In the genomic region with DNA sequence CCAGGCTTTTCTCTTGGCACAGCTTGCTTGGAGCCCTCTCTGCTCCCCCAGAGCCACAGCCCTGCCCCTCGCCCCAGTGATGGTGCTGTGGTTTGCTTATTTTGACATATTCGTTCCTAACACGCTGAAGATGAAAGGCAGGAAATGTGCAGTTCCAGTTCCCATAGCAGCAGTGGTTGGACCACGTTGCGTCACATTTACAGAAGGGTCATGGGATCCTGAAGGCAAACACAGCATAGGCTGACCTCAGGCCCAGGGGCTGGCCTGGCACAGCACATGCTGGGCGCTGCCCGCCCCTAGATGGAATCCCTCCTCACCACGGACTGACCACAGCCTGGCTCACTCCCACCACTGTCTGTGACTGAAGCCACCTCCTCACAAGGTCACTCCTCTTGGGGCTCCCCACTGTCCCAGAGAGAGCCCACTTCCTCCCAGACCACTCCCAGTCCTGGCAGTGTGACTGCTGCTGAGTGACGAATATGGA, we compare ENCODE assay signal across 8 cellular contexts. TPM values are rescaled to one million over a fixed set of nuclear protein-coding genes. Genes with fewer than 3 reads are reported as not detected.
DNase-seq lines count a peak whose midpoint lies in the region; ATAC-seq, FAIRE-seq and TF ChIP-seq lines count a peak whose summit lies in the region.

No MANE protein-coding gene starts in this region.

- no peak overlapping the region for H4K12ac ChIP-seq in trophoblast cell (ENCODE audit: low read depth, low read length)

- no peaks in the 10 kb centered on the region for H3K79me1 ChIP-seq in H1 (ENCODE audit: low read depth, low read length)
- H3K79me1 ChIP-seq in trophoblast cell (ENCODE audit: low read length): peaks cover 3% of the 10 kb centered on the region

- no peaks in the 10 kb centered on the region for H3F3A ChIP-seq in MM.1S (ENCODE audit: insufficient read depth, low read length)

- no peaks in the 10 kb centered on the region for H3K9me3 ChIP-seq in H1 (ENCODE audit: insufficient read depth in 2 of 2, low read depth in 1 of 2, low read length in 1 of 2)
- no peaks in the 10 kb centered on the region for H3K9me3 ChIP-seq in trophoblast cell (ENCODE audit: insufficient read depth, low read depth, low read length)
- no peaks in the 10 kb centered on the region for H3K9me3 ChIP-seq in aorta (ENCODE audit: control insufficient read depth, low read length)
- H3K9me3 ChIP-seq in MM.1S (replicated peaks; ENCODE audit: insufficient read depth, low read length): no peaks in the 10 kb centered on the region

- H3K4ac ChIP-seq in H1 (replicated peaks; ENCODE audit: insufficient read length, low read depth, low read length) (no peak overlapping the region), trophoblast cell (ENCODE audit: low read depth, low read length) (no peak overlapping the region)

- no peaks in the 10 kb centered on the region for H3K36me3 ChIP-seq in H1 (ENCODE audit: control insufficient read depth in 2 of 4, insufficient read depth in 4 of 4, low read length in 3 of 4)
- H3K36me3 ChIP-seq in trophoblast cell (ENCODE audit: control insufficient read depth in 1 of 2, insufficient read depth in 2 of 2, low read length in 2 of 2): no peaks in the 10 kb centered on the region
- no peaks in the 10 kb centered on the region for H3K36me3 ChIP-seq in aorta (ENCODE audit: control insufficient read depth in 1 of 2, insufficient read depth in 2 of 2, low read length in 1 of 2)
- no peaks in the 10 kb centered on the region for H3K36me3 ChIP-seq in MM.1S (replicated peaks; ENCODE audit: insufficient read depth, low read length)

- H3K9ac ChIP-seq in H1 (replicated peaks in 1 of 4; ENCODE audit: extremely low read depth in 1 of 4, low read depth in 3 of 4, low read length in 3 of 4) (no peak overlapping the region), trophoblast cell (ENCODE audit: low read length) (no peak overlapping the region), MM.1S (ENCODE audit: low read length) (no peak overlapping the region)

- H2AK5ac ChIP-seq in H1 (ENCODE audit: low read depth, low read length): peak overlapping the region; percentile 24; the same call in 1 of the 2 replicates
- H2AK5ac ChIP-seq in trophoblast cell (ENCODE audit: low read length): no peak overlapping the region

- peak overlapping the region; percentile 89 for H2BK12ac ChIP-seq in H1 (ENCODE audit: low read depth, low read length)
- H2BK12ac ChIP-seq in trophoblast cell (ENCODE audit: low read length): no peak overlapping the region

- H4K91ac ChIP-seq in H1 (replicated peaks; ENCODE audit: insufficient read length, low read length) (peak overlapping the region; percentile 86), trophoblast cell (ENCODE audit: low read depth, low read length) (no peak overlapping the region)

- H3K79me2 ChIP-seq in H1 (ENCODE audit: control insufficient read depth in 1 of 2, insufficient read depth in 2 of 2, low read length in 2 of 2) (no peaks in the 10 kb centered on the region), trophoblast cell (ENCODE audit: control insufficient read depth, insufficient read depth, low read length, poor library complexity) (no peaks in the 10 kb centered on the region), MM.1S (ENCODE audit: low read length) (no peaks in the 10 kb centered on the region)

- H3K18ac ChIP-seq in H1 (ENCODE audit: extremely low read depth, low read length): peak overlapping the region; percentile 80
- H3K18ac ChIP-seq in trophoblast cell (ENCODE audit: low read length): no peak overlapping the region

- H3K56ac ChIP-seq in H1 (replicated peaks; ENCODE audit: insufficient read length, low read depth, low read length): no peak overlapping the region

- FAIRE-seq in HTR-8/SVneo (lab: Jason Lieb, UNC) (peak; percentile 71), H1 (lab: Jason Lieb, UNC) (no peak)

- WGBS in H1 (ENCODE audit: extremely low coverage in 1 of 2, insufficient coverage in 1 of 2, insufficient read length in 1 of 2, insufficient replicate concordance in 2 of 2, low coverage in 1 of 2, low lambda C conversion rate in 2 of 2, missing lambda C conversion rate in 1 of 2), 2 experiments: 88% methylated on average over 9 of the region's 9 CpGs; no CpG with 5 or more reads in 1 of the 2 experiments
- WGBS in trophoblast cell (ENCODE audit: extremely low coverage, insufficient coverage, insufficient read length): no CpG with 5 or more reads among the region's 9 CpGs
- 81 to 83% methylated on average over 9 of the region's 9 CpGs for WGBS in aorta, 2 donors

- H2BK5ac ChIP-seq in H1 (ENCODE audit: low read depth, low read length) (peak overlapping the region; percentile 67; the same call in 1 of the 2 replicates), trophoblast cell (ENCODE audit: low read depth, low read length, poor library complexity) (no peak overlapping the region)

- H3K4me3 ChIP-seq in H1 (ENCODE audit: extremely low read depth in 1 of 4, insufficient read depth in 2 of 4, low read depth in 3 of 4, low read length in 4 of 4) (no peak overlapping the region), trophoblast cell (ENCODE audit: low read depth, low read length) (no peak overlapping the region), aorta (ENCODE audit: low read length in 2 of 2) (no peak overlapping the region), MM.1S (ENCODE audit: low read length) (no peak overlapping the region)

- H2BK15ac ChIP-seq in H1 (ENCODE audit: low read length): peak overlapping the region; percentile 85; the same call in 1 of the 2 replicates

- H4K8ac ChIP-seq in H1 (ENCODE audit: extremely low read depth, insufficient read depth, low read length): no peak overlapping the region
- no peak overlapping the region for H4K8ac ChIP-seq in trophoblast cell (ENCODE audit: low read depth, low read length)

- no peak overlapping the region for H4K5ac ChIP-seq in H1 (ENCODE audit: insufficient read length, low read depth, low read length)

- DNase-seq in HTR-8/SVneo (ENCODE audit: insufficient read length, low spot score) (peak; percentile 28), H1 (ENCODE audit: low read depth in 1 of 2, low spot score in 2 of 2) (no peak), trophoblast cell (peak; percentile 45 to 50), aorta (peak in 1 of 2 donors; percentile 76), MM.1S (no peak)
- peak; percentile 82 for DNase-seq in activated CD8-positive, alpha-beta memory T cell treated with anti-CD3 and anti-CD28 coated beads for 24 hours

- H3K4me2 ChIP-seq in H1 (ENCODE audit: insufficient read depth in 1 of 2, low read depth in 2 of 2, low read length in 2 of 2) (no peak overlapping the region), trophoblast cell (ENCODE audit: low read length) (no peak overlapping the region), MM.1S (ENCODE audit: low read depth, low read length) (no peak overlapping the region)

- CTCF ChIA-PET in H1 (lab: Charles Lee; ENCODE audit: partially characterized antibody): interaction anchor here (1.5 to 12.2 kb wide), 4 partner anchors 7 to 210 kb away, joined by 3 to 249 read pairs (median 65); no protein-coding TSS in a partner anchor

- H3K14ac ChIP-seq in H1 (ENCODE audit: insufficient read length) (no peak overlapping the region), trophoblast cell (ENCODE audit: low read length) (peak overlapping the region; percentile 15)

- H3K9me2 ChIP-seq in MM.1S (replicated peaks; ENCODE audit: insufficient read depth, low read length): no peaks in the 10 kb centered on the region

- no peak overlapping the region for H3K27ac ChIP-seq in H1 (ENCODE audit: low read depth, low read length)
- H3K27ac ChIP-seq in trophoblast cell (ENCODE audit: low read depth, low read length): no peak overlapping the region
- H3K27ac ChIP-seq in aorta (ENCODE audit: low read depth in 1 of 2, low read length in 2 of 2): no peak overlapping the region
- no peak overlapping the region for H3K27ac ChIP-seq in MM.1S (ENCODE audit: low read length)

- intact Hi-C loops in aorta (cut with DNase I): no loop called here

- TF ChIP-seq RAD21 in H1 (IDR thresholded peaks at IDR 0.05 in 1 of 2, conservative IDR thresholded peaks at IDR 0.05 in 1 of 2; ENCODE audit: low read depth in 2 of 2, low read length in 2 of 2): no peak

- POLR2A ChIA-PET in H1 (lab: Charles Lee; ENCODE audit: partially characterized antibody): interaction anchor here (1.0 to 5.4 kb wide), 2 partner anchors 10 to 14 kb away, joined by 3 to 50 read pairs; no protein-coding TSS in a partner anchor

- ATAC-seq in GM18505 (IDR thresholded peaks at IDR 0.05; ENCODE audit: unreplicated experiment): peak; percentile 69
- ATAC-seq in aorta (ENCODE audit: low FRiP score): peak; percentile 32
- ATAC-seq in HG02571 (IDR thresholded peaks at IDR 0.05; ENCODE audit: unreplicated experiment): no peak

- peaks cover 0 to 15% (median 4%) of the 10 kb centered on the region in 4 experiments for H3K4me1 ChIP-seq in H1 (replicated peaks in 1 of 4; ENCODE audit: control insufficient read depth in 3 of 4, insufficient read depth in 4 of 4, low read length in 3 of 4)
- H3K4me1 ChIP-seq in trophoblast cell (ENCODE audit: control insufficient read depth in 1 of 2, insufficient read depth in 2 of 2, low read length in 2 of 2): peaks cover 5 to 7% of the 10 kb centered on the region in 2 experiments
- H3K4me1 ChIP-seq in aorta (ENCODE audit: control insufficient read depth in 1 of 2, insufficient read depth in 2 of 2, low read length in 2 of 2): no peaks in the 10 kb centered on the region
- no peaks in the 10 kb centered on the region for H3K4me1 ChIP-seq in MM.1S (ENCODE audit: low read length)

- H2AFZ ChIP-seq in H1 (ENCODE audit: low read length) (no peak overlapping the region), trophoblast cell (ENCODE audit: insufficient read depth, low read length, poor library complexity) (no peak overlapping the region), MM.1S (ENCODE audit: low read length) (no peak overlapping the region)

- no peaks in the 10 kb centered on the region for H3K23me2 ChIP-seq in H1 (ENCODE audit: low read depth, low read length)

- peak overlapping the region; percentile 95; the same call in 1 of the 2 replicates for H2BK20ac ChIP-seq in H1 (ENCODE audit: low read length)

- no peaks in the 10 kb centered on the region for H3K27me3 ChIP-seq in H1 (replicated peaks in 1 of 4; ENCODE audit: control insufficient read depth in 3 of 4, extremely low read depth in 1 of 4, insufficient read depth in 3 of 4, low read length in 3 of 4)
- H3K27me3 ChIP-seq in trophoblast cell (ENCODE audit: insufficient read depth, low read length): no peaks in the 10 kb centered on the region
- no peaks in the 10 kb centered on the region for H3K27me3 ChIP-seq in aorta (ENCODE audit: control insufficient read depth in 1 of 2, insufficient read depth in 2 of 2, low read length in 1 of 2)
- no peaks in the 10 kb centered on the region for H3K27me3 ChIP-seq in MM.1S (replicated peaks; ENCODE audit: insufficient read depth, low read length)

- H3K23ac ChIP-seq in H1 (ENCODE audit: insufficient read length) (no peak overlapping the region), trophoblast cell (ENCODE audit: low read length) (no peak overlapping the region)

- H4K20me1 ChIP-seq in H1 (replicated peaks in 1 of 2; ENCODE audit: control insufficient read depth in 1 of 2, insufficient read depth in 2 of 2, low read length in 2 of 2) (no peaks in the 10 kb centered on the region), MM.1S (ENCODE audit: insufficient read depth, low read length) (no peaks in the 10 kb centered on the region)

- H2BK120ac ChIP-seq in H1 (replicated peaks; ENCODE audit: low read depth, low read length) (no peak overlapping the region), trophoblast cell (ENCODE audit: insufficient read depth, low read length, poor library complexity) (peak overlapping the region; percentile 16)

- TF ChIP-seq POLR2A in GM18505 (IDR thresholded peaks at IDR 0.05; ENCODE audit: borderline replicate concordance, extremely low read depth, insufficient read depth, insufficient read length) (no peak), H1 (IDR thresholded peaks at IDR 0.05; ENCODE audit: control extremely low read depth in 1 of 2, low read depth in 2 of 2, low read length in 2 of 2) (no peak)

- TF ChIP-seq CTCF in H1 (IDR thresholded peaks at IDR 0.05; ENCODE audit: control extremely low read depth in 1 of 3, insufficient read depth in 1 of 3, low read depth in 1 of 3, low read length in 3 of 3) (no peak), MM.1S (IDR thresholded peaks at IDR 0.05; ENCODE audit: low read length) (no peak)

- no peak for TF ChIP-seq EP300 in H1 (IDR thresholded peaks at IDR 0.05; ENCODE audit: borderline replicate concordance in 1 of 2, low read depth in 2 of 2, low read length in 2 of 2)

RNA-seq across cellular contexts. Expression of gene CHRNA1, which starts 14.2 kb away (rescaled TPM):
- 0.15 TPM in 1 of 2 replicates, not detected in the other for total RNA-seq in H1 (2021; fragmentation: NEBNext Ultra II Directional; extraction: Animal tissue kit (Norgen Biotek cat#: 25700))
- polyA plus RNA-seq in H1 (2011; rRNA removed): 0.11 and 0.17 TPM in 2 replicates
- 0.10 TPM for polyA plus RNA-seq in H1 (2011; cell fraction: cytosol; rRNA removed)
- polyA plus RNA-seq in H1 (2011; cell fraction: nucleus; rRNA removed): 0.30 TPM
- 0.19 to 0.20 TPM in 2 of 4 replicates, not detected in the others for polyA plus RNA-seq in H1 (2012, experiment 1 of 2)
- polyA plus RNA-seq in H1 (2012, experiment 2 of 2): not detected
- 0.12 TPM for polyA plus RNA-seq in H1 (2013, experiment 1 of 2)
- 0.07 TPM for polyA plus RNA-seq in H1 (2013, experiment 2 of 2)
- polyA minus RNA-seq in H1 (2011; rRNA and poly(A)+ RNA removed): 0.47 TPM in 1 of 2 replicates, not detected in the other
- not detected for polyA minus RNA-seq in H1 (2011; cell fraction: cytosol; rRNA and poly(A)+ RNA removed)
- polyA minus RNA-seq in H1 (2011; cell fraction: nucleus; rRNA and poly(A)+ RNA removed): not detected
- polyA plus RNA-seq in trophoblast cell (2013): 0.04 TPM in 1 of 2 replicates, not detected in the other
- total RNA-seq in aorta: not detected
- polyA plus RNA-seq in aorta: 1 to 10 TPM in 1 of 2 donors, not detected in 1; 2.0 TPM

Comparison
In these comparisons a context has a peak if more than half of its experiments do, and no peak if none do; other contexts are left out.
1. DNase-seq: peak in HTR-8/SVneo (single experiment), activated CD8-positive, alpha-beta memory T cell treated with anti-CD3 and anti-CD28 coated beads for 24 hours (single experiment) and trophoblast cell (2 of 2); none in H1 (0 of 2) and MM.1S (single experiment).